Comparison of ENCODE assay signal across 9 cellular contexts in genomic region chr17:47252766-47253512, GRCh38. TPM values are rescaled to one million over a fixed set of nuclear protein-coding genes. Genes with fewer than 3 reads are reported as not detected.
DNase-seq lines count a peak whose midpoint lies in the region; ATAC-seq, FAIRE-seq and TF ChIP-seq lines count a peak whose summit lies in the region.
"Had no signal": no experiment of that assay in that cellular context is flagged by ENCODE, and none has a peak within 500 bp of the region (broad histone marks: within the 10 kb centered on the region; RNA-seq: fewer than 3 reads in every experiment).

No MANE protein-coding gene starts in this region.

- 69% methylated on average over 10 of the region's 10 CpGs for WGBS in A549 (ENCODE audit: missing lambda C conversion rate)
- WGBS in mesodermal cell (ENCODE audit: insufficient coverage in 2 of 2), 2 experiments: 71 to 79% methylated on average over 10 of the region's 10 CpGs

- POLR2A ChIA-PET in A549 (lab: Yijun Ruan, JAX) (interaction anchor here (0.5 kb wide), 1 partner anchor 227 kb away, joined by 6 read pairs; no protein-coding TSS in a partner anchor), HCT116 (lab: Charles Lee) (interaction anchor here (1.1 kb wide), 1 partner anchor 13 kb away, joined by 3 read pairs; no protein-coding TSS in a partner anchor)

- H3K79me2 ChIP-seq in HCT116 (ENCODE audit: insufficient read depth, low read length): no peaks in the 10 kb centered on the region

- RAD21 ChIA-PET in HCT116 (lab: Charles Lee; ENCODE audit: low non-redundant PET in 1 of 2, low total read pairs in 2 of 2, uncharacterized antibody in 2 of 2, unreplicated experiment in 2 of 2): no interaction called here

- no peaks in the 10 kb centered on the region for H3K9me2 ChIP-seq in HCT116 (ENCODE audit: insufficient read depth)

- H3K9ac ChIP-seq in HCT116 (ENCODE audit: low read length): no peak overlapping the region

- BruUV-seq in HCT116 (replicated peaks; lab: Mats Ljungman, UMichigan): no TSS peak

- no peak for TF ChIP-seq EP300 in A549 (IDR thresholded peaks at IDR 0.05)

- H3K27me3 ChIP-seq in HCT116 (ENCODE audit: insufficient read depth, low read length) (no peaks in the 10 kb centered on the region), brain microvascular endothelial cell (replicated peaks) (no peaks in the 10 kb centered on the region), HAP-1 (ENCODE audit: low read depth) (peaks cover 28% of the 10 kb centered on the region)

- H4K20me1 ChIP-seq in HCT116 (ENCODE audit: insufficient read depth): no peaks in the 10 kb centered on the region

- H3K36me3 ChIP-seq in HCT116 (ENCODE audit: control insufficient read depth in 1 of 2, insufficient read depth in 2 of 2, low read length in 2 of 2) (no peaks in the 10 kb centered on the region), brain microvascular endothelial cell (replicated peaks) (no peaks in the 10 kb centered on the region), mesodermal cell (ENCODE audit: control insufficient read depth, insufficient read depth, low read length) (no peaks in the 10 kb centered on the region), HAP-1 (replicated peaks) (no peaks in the 10 kb centered on the region)

- intact Hi-C loops in HCT116 (cut with micrococcal nuclease): no loop called here

- peak overlapping the region; percentile 56 for H3K4me3 ChIP-seq in A549
- peak overlapping the region; percentile 24 to 53; a peak in 3 of 4 replicates for H3K4me3 ChIP-seq in HCT116 (replicated peaks in 1 of 2; ENCODE audit: low read depth in 1 of 2, low read length in 2 of 2)
- H3K4me3 ChIP-seq in brain microvascular endothelial cell (ENCODE audit: low read depth, low read length): peak overlapping the region; percentile 79
- peak overlapping the region; percentile 53 for H3K4me3 ChIP-seq in mesodermal cell (ENCODE audit: extremely low read depth, insufficient read depth, low read length, poor library complexity, severe bottlenecking)
- no peak overlapping the region for H3K4me3 ChIP-seq in HAP-1

- FAIRE-seq in A549 (lab: Jason Lieb, UNC): no peak
- FAIRE-seq: G401.6 had no signal

- DNase-seq in A549 (ENCODE audit: low read depth in 1 of 2, low spot score in 1 of 2) (no peak), HCT116 (ENCODE audit: low read depth, low spot score) (no peak), brain microvascular endothelial cell (no peak), GDM1 (lab: John Stamatoyannopoulos, UW) (no peak), NCI-H510A treated with DMSO at 0.1 percent for 48 hours (lab: John Stamatoyannopoulos, UW) (no peak), HAP-1 (ENCODE audit: low spot score in 2 of 2) (no peak)
- DNase-seq in stimulated activated naive CD4-positive, alpha-beta T cell treated with Interleukin-2 at 50 U/mL for 16 hours (lab: John Stamatoyannopoulos, UW): no peak

- CTCF ChIA-PET in A549 (lab: Yijun Ruan, JAX): interaction anchor here (1.0 to 7.4 kb wide), 12 partner anchors 11 to 173 kb away, joined by 3 to 47 read pairs (median 4); no protein-coding TSS in a partner anchor
- CTCF ChIA-PET in HCT116 (lab: Charles Lee): interaction anchor here (1.0 kb wide), 1 partner anchor 63 kb away, joined by 3 read pairs; no protein-coding TSS in a partner anchor

- H2AFZ ChIP-seq in HCT116 (ENCODE audit: low read depth, low read length, poor library complexity, severe bottlenecking): peak overlapping the region; percentile 99

- ATAC-seq in A549: no peak
- no peak for ATAC-seq in HCT116

- H3K27ac ChIP-seq in A549: peak overlapping the region; percentile 42 to 82; a peak in 4 of 6 replicates
- H3K27ac ChIP-seq in HCT116 (ENCODE audit: low read depth, low read length): no peak overlapping the region
- peak overlapping the region; percentile 46 for H3K27ac ChIP-seq in brain microvascular endothelial cell
- no peak overlapping the region for H3K27ac ChIP-seq in mesodermal cell (ENCODE audit: low read depth, low read length, severe bottlenecking)

- TF ChIP-seq POLR2A in A549 (IDR thresholded peaks at IDR 0.05; ENCODE audit: low read length): no peak
- TF ChIP-seq POLR2A in HCT116 (IDR thresholded peaks at IDR 0.05; ENCODE audit: borderline replicate concordance, extremely low read depth, insufficient read depth, insufficient read length): no peak

- no peak for TF ChIP-seq RAD21 in A549 (conservative IDR thresholded peaks at IDR 0.05 in 1 of 2, IDR thresholded peaks at IDR 0.05 in 1 of 2)
- no peak for TF ChIP-seq RAD21 in HCT116 (IDR thresholded peaks at IDR 0.05; ENCODE audit: low read depth)

- no peaks in the 10 kb centered on the region for H3K9me3 ChIP-seq in A549
- H3K9me3 ChIP-seq in HCT116 (ENCODE audit: control insufficient read depth in 1 of 2, insufficient read depth in 1 of 2, low read depth in 1 of 2, low read length in 2 of 2): no peaks in the 10 kb centered on the region
- no peaks in the 10 kb centered on the region for H3K9me3 ChIP-seq in mesodermal cell (ENCODE audit: control insufficient read depth, low read length)
- H3K9me3 ChIP-seq in HAP-1: no peaks in the 10 kb centered on the region

- no peak for TF ChIP-seq CTCF in A549 (IDR thresholded peaks at IDR 0.05)
- TF ChIP-seq CTCF in HCT116 (IDR thresholded peaks at IDR 0.05 in 2 of 3, conservative IDR thresholded peaks at IDR 0.05 in 1 of 3; ENCODE audit: borderline replicate concordance in 1 of 3, insufficient read depth in 1 of 3, low read depth in 2 of 3, low read length in 2 of 3): no peak
- no peak for TF ChIP-seq CTCF in brain microvascular endothelial cell (IDR thresholded peaks at IDR 0.05; ENCODE audit: low read depth, low read length, missing control alignments)

- H3K4me1 ChIP-seq in A549 (peaks cover 11% of the 10 kb centered on the region; the same call in 2 of the 3 replicates), HCT116 (ENCODE audit: control insufficient read depth in 1 of 2, insufficient read depth in 2 of 2, low read length in 2 of 2) (peaks cover 5 to 18% of the 10 kb centered on the region in 2 experiments; a peak in 3 of 4 replicates), mesodermal cell (ENCODE audit: control insufficient read depth, insufficient read depth, low read length, poor library complexity, severe bottlenecking) (peaks cover 6% of the 10 kb centered on the region), HAP-1 (peaks cover 20% of the 10 kb centered on the region)

- H3K4me2 ChIP-seq in A549 (peak overlapping the region; percentile 95), HCT116 (ENCODE audit: low read length) (peak overlapping the region; percentile 78)

- in situ Hi-C loops in brain microvascular endothelial cell (cut with HindIII; ENCODE audit: low pct_ligation_motif_present, low sequenced_read_pairs): no loop called here
- in situ Hi-C loops in HAP-1 (cut with MboI; ENCODE audit: low sequenced_read_pairs): no loop called here

TF ChIP-seq in A549, 52 proteins besides CTCF, POLR2A, EP300 and RAD21:
- TF ChIP-seq CEBPB (IDR thresholded peaks at IDR 0.05) (0 out of 4 replicates have a peak, but pooled peaks of 1 of the 2 experiments have one; percentile 10), RARB (CRISPR knock-in tag; IDR thresholded peaks at IDR 0.05) (no peak)

TF ChIP-seq in HCT116, 20 proteins besides CTCF, POLR2A, EP300 and RAD21:
- TF ChIP-seq EGR1 (IDR thresholded peaks at IDR 0.05; ENCODE audit: low read depth) (no peak), FOSL1 (IDR thresholded peaks at IDR 0.05; ENCODE audit: low read depth) (no peak), ZFX (IDR thresholded peaks at IDR 0.05) (no peak), ZBTB33 (IDR thresholded peaks at IDR 0.05; ENCODE audit: extremely low read depth, insufficient replicate concordance, low read length) (no peak), YY1 (IDR thresholded peaks at IDR 0.05; ENCODE audit: extremely low read depth, insufficient replicate concordance, low read depth, low read length) (no peak), POLR2AphosphoS5 (IDR thresholded peaks at IDR 0.05; ENCODE audit: low read depth, low read length) (no peak), MAX (IDR thresholded peaks at IDR 0.05) (no peak)
TF ChIP-seq in HCT116: peak in this region for 0.

RNA-seq across cellular contexts. Expression of gene ITGB3, which starts 0.7 kb away (rescaled TPM):
- 0.34 and 0.90 TPM in 2 replicates for polyA plus RNA-seq in A549 (2011; rRNA removed)
- 0.15 and 0.32 TPM in 2 replicates for polyA plus RNA-seq in A549 (2012; cell fraction: cytosol; rRNA removed)
- 0.18 and 0.29 TPM in 2 replicates for polyA plus RNA-seq in A549 (2012; cell fraction: nucleus; rRNA removed)
- polyA plus RNA-seq in A549 (2017; fragmentation: RNase III; extraction: RNeasy Plus Mini Kit Qiagen cat#74134 plus additional on column Dnase treatment): 3.7 to 6.2 TPM (median 5.0 TPM) in 3 replicates
- 1.7 and 2.6 TPM in 2 replicates for polyA minus RNA-seq in A549 (2011; rRNA and poly(A)+ RNA removed)
- total RNA-seq in HCT116 (2021; ENCODE audit: unreplicated experiment): not detected
- 0.14 and 0.15 TPM in 2 replicates for polyA plus RNA-seq in HCT116 (2012)
- polyA plus RNA-seq in mesodermal cell (2013, experiment 1 of 2): 1.1 TPM
- 0.40 TPM for polyA plus RNA-seq in mesodermal cell (2013, experiment 2 of 2)

RNA-seq across cellular contexts. Expression of gene MYL4, which starts 43.8 kb away (rescaled TPM):
- polyA plus RNA-seq in A549 (2011; rRNA removed) (not detected in 2 replicates), A549 (2017; fragmentation: RNase III; extraction: RNeasy Plus Mini Kit Qiagen cat#74134 plus additional on column Dnase treatment) (not detected in 3 replicates)
- 0.05 TPM in 1 of 2 replicates, not detected in the other for polyA plus RNA-seq in A549 (2012; cell fraction: cytosol; rRNA removed)
- 0.20 TPM in 1 of 2 replicates, not detected in the other for polyA plus RNA-seq in A549 (2012; cell fraction: nucleus; rRNA removed)
- 0.62 TPM in 1 of 2 replicates, not detected in the other for polyA minus RNA-seq in A549 (2011; rRNA and poly(A)+ RNA removed)
- total RNA-seq in HCT116 (2021; ENCODE audit: unreplicated experiment): 0.32 TPM
- polyA plus RNA-seq in HCT116 (2012): not detected in 2 replicates
- 46.6 TPM for polyA plus RNA-seq in mesodermal cell (2013, experiment 1 of 2)
- polyA plus RNA-seq in mesodermal cell (2013, experiment 2 of 2): 36.6 TPM

Comparison
In these comparisons a context has a peak if more than half of its experiments do, and no peak if none do; other contexts are left out.
1. H3K27ac ChIP-seq: peak in A549 (2 of 2) and brain microvascular endothelial cell (single experiment); none in HCT116 (single experiment) and mesodermal cell (single experiment).